In the genomic region with DNA sequence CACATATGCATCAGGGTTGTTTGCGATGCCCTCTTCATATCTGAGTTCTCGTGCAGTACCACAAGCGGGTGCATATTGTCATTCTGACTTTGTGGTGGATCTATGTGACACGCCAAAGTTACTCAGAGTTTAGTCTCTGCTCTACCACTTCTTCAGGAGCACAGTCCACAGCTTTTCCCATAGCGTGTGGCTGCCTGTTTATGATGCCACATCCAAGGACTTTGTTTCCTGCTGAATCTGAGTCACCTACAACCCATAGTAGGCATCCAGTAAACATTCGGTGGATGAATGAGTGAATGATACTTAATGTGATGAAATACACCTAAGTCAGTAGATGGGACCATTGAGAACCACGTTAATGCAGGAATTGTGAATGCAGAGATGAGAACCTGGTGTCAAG, we compare ENCODE assay signal across 23 cellular contexts. TPM values are rescaled to one million over a fixed set of nuclear protein-coding genes. Genes with fewer than 3 reads are reported as not detected.
"Had no signal": no experiment of that assay in that cellular context is flagged by ENCODE, and none has a peak within 500 bp of the region (broad histone marks: within the 10 kb centered on the region; RNA-seq: fewer than 3 reads in every experiment).

No MANE protein-coding gene starts in this region.

- H3K9me3 ChIP-seq: left ventricle myocardium inferior, ovary, right atrium auricular region, right lobe of liver, stomach, testis, thyroid gland, transverse colon, upper lobe of left lung, vagina had no signal

- DNase-seq: hypothalamus; immature natural killer cell; kidney; left ventricle myocardium inferior; naive B cell; ovary; right lobe of liver; stimulated activated CD4-positive, alpha-beta T cell treated with anti-CD3 and anti-CD28 coated beads, Interleukin-12 subunit alpha, Interleukin-12 subunit beta, amount 100 ng/mL, for 4 hours; stimulated activated CD4-positive, alpha-beta T cell treated with anti-CD3 and anti-CD28 coated beads, Interleukin-15, amount 100 ng/mL, for 24 hours; stimulated activated CD4-positive, alpha-beta T cell treated with anti-CD3 and anti-CD28 coated beads, Interleukin-2, amount 100 ng/mL, for 24 hours; stimulated activated CD4-positive, alpha-beta T cell treated with anti-CD3 and anti-CD28 coated beads, Interleukin-4, amount 100 ng/mL, for 1 hour; stimulated activated naive B cell treated with anti-CD40 and anti-IgM and Interleukin-4, amounts not matched to agents 10 μg/mL and 1 μg/mL and 100 μg/mL, for 72 hours; stimulated activated naive CD8-positive, alpha-beta T cell treated with anti-CD3 and anti-CD28 coated beads, Interleukin-15, Interleukin-2, amounts not matched to agents 100 U/mL and 50 U/mL, for 24 hours; stomach; testis; thyroid gland; transverse colon; upper lobe of left lung had no signal

- H3K4me3 ChIP-seq: left ventricle myocardium inferior, lung, ovary, right atrium auricular region, right lobe of liver, stomach, testis, thyroid gland, transverse colon, upper lobe of left lung, vagina had no signal

- H3K36me3 ChIP-seq: left ventricle myocardium inferior, ovary, right atrium auricular region, right lobe of liver, stomach, thyroid gland, transverse colon, upper lobe of left lung, vagina had no signal

- FAIRE-seq: islet of Langerhans, kidney had no signal

- H3K27ac ChIP-seq: left ventricle myocardium inferior, ovary, right atrium auricular region, right lobe of liver, stomach, testis, thyroid gland, transverse colon, upper lobe of left lung, vagina had no signal

- ATAC-seq: natural killer cell treated with Interleukin-12 subunit alpha and Interleukin-12 subunit beta and Interleukin-15 and Interleukin-18, amount 100 ng/mL, for 72 hours; right lobe of liver; stimulated activated naive B cell treated with anti-CD40 and anti-IgM and Interleukin-4, amounts not matched to agents 10 μg/mL and 1 μg/mL and 100 μg/mL, for 72 hours; stimulated activated naive CD8-positive, alpha-beta T cell treated with anti-CD3 and anti-CD28 coated beads, Interleukin-15, Interleukin-2, amounts not matched to agents 100 U/mL and 50 U/mL, for 24 hours had no signal

- H3K4me1 ChIP-seq: left ventricle myocardium inferior, right atrium auricular region, right lobe of liver, stomach, testis, thyroid gland, transverse colon, upper lobe of left lung, vagina had no signal

- H3K27me3 ChIP-seq: ovary, right atrium auricular region, right lobe of liver, stomach, testis, thyroid gland, transverse colon, upper lobe of left lung, vagina had no signal

RNA-seq across cellular contexts. Expression of a gene that starts 15.0 kb away (rescaled TPM):
- total RNA-seq: natural killer cell treated with Interleukin-12 subunit alpha and Interleukin-12 subunit beta and Interleukin-15 and Interleukin-18, amount 100 ng/mL, for 72 hours had no signal
- polyA plus RNA-seq: immature natural killer cell had no signal
